Comparison of ENCODE assay signal across 15 cellular contexts in the genomic region with DNA sequence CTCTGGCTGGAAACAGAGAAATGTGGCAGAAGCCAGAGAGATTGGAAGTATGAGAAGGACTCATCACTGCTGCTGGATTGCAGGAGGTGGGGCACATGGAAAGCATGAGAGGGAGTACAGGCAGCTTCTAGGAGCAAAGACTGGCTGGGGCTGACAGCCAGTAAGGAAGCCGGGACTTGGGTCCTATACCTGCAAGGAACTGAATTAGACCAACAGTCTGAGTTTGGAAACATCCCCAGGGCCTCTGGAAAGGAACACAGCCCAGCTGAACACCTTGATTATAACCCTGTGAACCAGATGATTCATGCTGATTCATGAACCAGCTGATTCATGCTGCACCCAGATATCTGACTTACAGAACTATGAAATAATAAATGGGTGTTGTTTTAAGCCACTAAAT.
DNase-seq lines count a peak whose midpoint lies in the region; ATAC-seq and TF ChIP-seq lines count a peak whose summit lies in the region.
"Had no signal": no experiment of that assay in that cellular context is flagged by ENCODE, and none has a peak within 500 bp of the region (broad histone marks: within the 10 kb centered on the region; RNA-seq: fewer than 3 reads in every experiment).

No MANE protein-coding gene starts in this region.

- ATAC-seq in activated T-helper 17 cell treated with anti-CD3 and anti-CD28 coated beads, Interleukin-2, amount 50 U/mL, for 72 hours (replicated peaks) = peak; percentile 80
- ATAC-seq in GM21390 (IDR thresholded peaks at IDR 0.05; ENCODE audit: unreplicated experiment) = no peak
- ATAC-seq in GM19351 (IDR thresholded peaks at IDR 0.05; ENCODE audit: unreplicated experiment) = no peak

- H3K27ac Mint-ChIP-seq in MCF 10A (ENCODE audit: low read depth, unreplicated experiment) = no peak overlapping the region
- no peak overlapping the region for H3K27ac Mint-ChIP-seq in activated T-helper 17 cell treated with anti-CD3 and anti-CD28 coated beads, Interleukin-2, amount 50 U/mL, for 72 hours

- H3K4me1 ChIP-seq in breast epithelium (no peaks in the 10 kb centered on the region), thyroid gland (no peaks in the 10 kb centered on the region)

- POLR2A ChIA-PET in MCF 10A (lab: Yijun Ruan, JAX) = interaction anchor here (0.7 to 2.2 kb wide), 7 partner anchors 10 to 93 kb away, joined by 3 to 6 read pairs (median 4); partner anchors contain the start of genes NMRK1 and OSTF1

- H3K9me3 Mint-ChIP-seq in MCF 10A (ENCODE audit: unreplicated experiment) = no peaks in the 10 kb centered on the region
- no peaks in the 10 kb centered on the region for H3K9me3 Mint-ChIP-seq in activated T-helper 17 cell treated with anti-CD3 and anti-CD28 coated beads, Interleukin-2, amount 50 U/mL, for 72 hours

- 82 to 84% methylated on average over 1 of the region's 1 CpG for WGBS in thyroid gland, 2 donors

- CTCF ChIA-PET in MCF 10A (lab: Yijun Ruan, JAX) = interaction anchor here (0.8 to 1.8 kb wide), 7 partner anchors 9 to 408 kb away, joined by 3 to 8 read pairs (median 4); no protein-coding TSS in a partner anchor

- H3K9me3 ChIP-seq in breast epithelium (no peaks in the 10 kb centered on the region), thyroid gland (no peaks in the 10 kb centered on the region)

- no peak overlapping the region for H3K27ac ChIP-seq in breast epithelium
- no peak overlapping the region for H3K27ac ChIP-seq in thyroid gland
- H3K27ac ChIP-seq: parathyroid adenoma had no signal

- TF ChIP-seq POLR2A in breast epithelium (IDR thresholded peaks at IDR 0.05) (no peak), thyroid gland (IDR thresholded peaks at IDR 0.05) (no peak)

- peak; percentile 84 for DNase-seq in MCF 10A (ENCODE audit: unreplicated experiment)
- DNase-seq in breast epithelium (ENCODE audit: low spot score in 2 of 2) = no peak
- peak; percentile 43 for DNase-seq in fibroblast of the aortic adventitia (ENCODE audit: low read depth)
- DNase-seq in thyroid gland = no peak
- DNase-seq in central memory CD4-positive, alpha-beta T cell = no peak
- DNase-seq: activated T-cell treated with anti-CD3 and anti-CD28 coated beads, Interleukin-2, amount 50 U/mL, for 1 hour; amygdala; DMS153; KG1; NCI-H2029; NK-92 treated with Interleukin-12 subunit alpha and Interleukin-12 subunit beta, amount 100 ng/mL, for 24 hours had no signal

- no peaks in the 10 kb centered on the region for H3K27me3 Mint-ChIP-seq in MCF 10A (ENCODE audit: insufficient read depth, unreplicated experiment)
- H3K27me3 Mint-ChIP-seq in activated T-helper 17 cell treated with anti-CD3 and anti-CD28 coated beads, Interleukin-2, amount 50 U/mL, for 72 hours = no peaks in the 10 kb centered on the region

- no peaks in the 10 kb centered on the region for H3K36me3 ChIP-seq in breast epithelium
- no peaks in the 10 kb centered on the region for H3K36me3 ChIP-seq in thyroid gland

- TF ChIP-seq CTCF in MCF 10A (IDR thresholded peaks at IDR 0.05; ENCODE audit: unreplicated experiment) (no peak), breast epithelium (IDR thresholded peaks at IDR 0.05) (no peak), fibroblast of the aortic adventitia (IDR thresholded peaks at IDR 0.05; ENCODE audit: insufficient read depth, low read length) (no peak), thyroid gland (IDR thresholded peaks at IDR 0.05) (no peak)

- no peak overlapping the region for H3K4me3 Mint-ChIP-seq in MCF 10A (ENCODE audit: unreplicated experiment)
- no peak overlapping the region for H3K4me3 Mint-ChIP-seq in activated T-helper 17 cell treated with anti-CD3 and anti-CD28 coated beads, Interleukin-2, amount 50 U/mL, for 72 hours

- H3K4me3 ChIP-seq in breast epithelium (no peak overlapping the region), fibroblast of the aortic adventitia (ENCODE audit: low read depth, low read length) (no peak overlapping the region), thyroid gland (replicated peaks in 1 of 3) (no peak overlapping the region)

- peaks cover 5% of the 10 kb centered on the region for H3K4me1 Mint-ChIP-seq in MCF 10A (ENCODE audit: insufficient read depth, unreplicated experiment)
- peaks cover 13% of the 10 kb centered on the region for H3K4me1 Mint-ChIP-seq in activated T-helper 17 cell treated with anti-CD3 and anti-CD28 coated beads, Interleukin-2, amount 50 U/mL, for 72 hours

- H3K36me3 Mint-ChIP-seq in MCF 10A (ENCODE audit: insufficient read depth, unreplicated experiment) = no peaks in the 10 kb centered on the region
- H3K36me3 Mint-ChIP-seq in activated T-helper 17 cell treated with anti-CD3 and anti-CD28 coated beads, Interleukin-2, amount 50 U/mL, for 72 hours (ENCODE audit: low read depth) = peaks cover 7% of the 10 kb centered on the region

- intact Hi-C loops in MCF 10A (cut with micrococcal nuclease) (loop anchor here (10.0 kb wide), 1 partner anchor 53 kb away; no protein-coding TSS in a partner anchor), breast epithelium (cut with DNase I; ENCODE audit: low total_unique reads) (no loop called here), thyroid gland (cut with DNase I) (no loop called here)

- no TSS peak for BruUV-seq in MCF 10A (replicated peaks; lab: Mats Ljungman, UMichigan)

- no peaks in the 10 kb centered on the region for H3K27me3 ChIP-seq in breast epithelium
- no peaks in the 10 kb centered on the region for H3K27me3 ChIP-seq in thyroid gland

Comparison
In these comparisons a context has a peak if more than half of its experiments do, and no peak if none do; other contexts are left out.
1. DNase-seq: peak in MCF 10A (single experiment) and fibroblast of the aortic adventitia (single experiment); none in breast epithelium (0 of 2), thyroid gland (0 of 2) and central memory CD4-positive, alpha-beta T cell (single experiment).